Comparison of ENCODE assay signal across 24 cellular contexts in the genomic region with DNA sequence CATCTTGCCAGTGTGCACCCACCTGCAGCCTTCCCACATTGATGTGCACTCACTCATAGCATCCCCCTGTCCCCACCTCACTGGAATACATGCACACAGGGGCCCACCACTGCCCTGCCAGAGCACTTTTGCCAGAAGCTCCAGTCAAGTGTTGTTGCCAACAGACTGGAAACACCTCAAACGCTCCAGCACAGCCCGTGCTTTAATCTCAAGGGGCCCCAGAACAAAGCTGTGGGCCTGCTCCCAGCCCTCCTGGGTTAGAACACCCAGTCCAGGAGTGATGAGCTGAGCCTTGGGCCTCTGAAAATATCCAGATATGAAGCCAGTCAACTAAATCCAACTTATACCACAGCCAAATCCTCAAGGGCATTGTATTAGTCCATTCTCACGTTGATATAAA.
"Had no signal": no experiment of that assay in that cellular context is flagged by ENCODE, and none has a peak within 500 bp of the region (broad histone marks: within the 10 kb centered on the region; RNA-seq: fewer than 3 reads in every experiment).

No MANE protein-coding gene starts in this region.

- H3K4me3 ChIP-seq: ovary, psoas muscle, right lobe of liver, sigmoid colon, stomach, thoracic aorta, thyroid gland, tibial nerve, upper lobe of left lung, vagina had no signal

- H3K27me3 ChIP-seq: ovary, right lobe of liver, sigmoid colon, stomach, thyroid gland, tibial nerve, upper lobe of left lung, vagina had no signal

- H3K9me3 ChIP-seq: ovary, psoas muscle, right lobe of liver, sigmoid colon, stomach, thoracic aorta, thyroid gland, upper lobe of left lung, vagina had no signal

- ATAC-seq: naive thymus-derived CD8-positive, alpha-beta T cell; natural killer cell treated with Interleukin-12 subunit alpha and Interleukin-12 subunit beta and Interleukin-15 and Interleukin-18, amount 100 ng/mL, for 72 hours; psoas muscle; right lobe of liver; stimulated activated effector memory CD8-positive, alpha-beta T cell treated with anti-CD3 and anti-CD28 coated beads, Interleukin-12 subunit alpha, Interleukin-12 subunit beta, amount 100 ng/mL, for 72 hours; stimulated activated naive B cell treated with anti-CD40 and anti-IgM and Interleukin-4, amounts not matched to agents 10 μg/mL and 1 μg/mL and 100 μg/mL, for 72 hours had no signal

- DNase-seq: naive thymus-derived CD8-positive, alpha-beta T cell; nephron progenitor cell; occipital lobe; ovary; psoas muscle; right lobe of liver; sigmoid colon; small intestine; stimulated activated CD4-positive, alpha-beta T cell treated with anti-CD3 and anti-CD28 coated beads, Interleukin-15, amount 100 ng/mL, for 24 hours; stimulated activated CD4-positive, alpha-beta T cell treated with anti-CD3 and anti-CD28 coated beads, Interleukin-2, amount 100 ng/mL, for 24 hours; stimulated activated CD4-positive, alpha-beta T cell treated with anti-CD3 and anti-CD28 coated beads, Interleukin-2, amount 100 ng/mL, for 48 hours; stimulated activated CD4-positive, alpha-beta T cell treated with anti-CD3 and anti-CD28 coated beads, Interleukin-4, amount 100 ng/mL, for 24 hours; stimulated activated naive B cell treated with anti-CD40 and anti-IgM and Interleukin-4, amounts not matched to agents 10 μg/mL and 1 μg/mL and 100 μg/mL, for 72 hours; stimulated activated naive CD4-positive, alpha-beta T cell treated with Interleukin-2 at 50 U/mL for 16 hours; stomach; thyroid gland; trophoblast cell; upper lobe of left lung had no signal

- H3K27ac ChIP-seq: ovary, parathyroid adenoma, psoas muscle, right lobe of liver, sigmoid colon, stomach, thoracic aorta, thyroid gland, tibial nerve, upper lobe of left lung, vagina had no signal

- H3K9ac ChIP-seq: parathyroid adenoma had no signal

- H3K36me3 ChIP-seq: ovary, right lobe of liver, stomach, thoracic aorta, thyroid gland, upper lobe of left lung, vagina had no signal

- H2AFZ ChIP-seq: parathyroid adenoma had no signal

- H3K4me1 ChIP-seq: parathyroid adenoma, psoas muscle, right lobe of liver, sigmoid colon, stomach, thyroid gland, tibial nerve, upper lobe of left lung, vagina had no signal
